2 cellular contexts compared by ENCODE assay signal in the genomic region with DNA sequence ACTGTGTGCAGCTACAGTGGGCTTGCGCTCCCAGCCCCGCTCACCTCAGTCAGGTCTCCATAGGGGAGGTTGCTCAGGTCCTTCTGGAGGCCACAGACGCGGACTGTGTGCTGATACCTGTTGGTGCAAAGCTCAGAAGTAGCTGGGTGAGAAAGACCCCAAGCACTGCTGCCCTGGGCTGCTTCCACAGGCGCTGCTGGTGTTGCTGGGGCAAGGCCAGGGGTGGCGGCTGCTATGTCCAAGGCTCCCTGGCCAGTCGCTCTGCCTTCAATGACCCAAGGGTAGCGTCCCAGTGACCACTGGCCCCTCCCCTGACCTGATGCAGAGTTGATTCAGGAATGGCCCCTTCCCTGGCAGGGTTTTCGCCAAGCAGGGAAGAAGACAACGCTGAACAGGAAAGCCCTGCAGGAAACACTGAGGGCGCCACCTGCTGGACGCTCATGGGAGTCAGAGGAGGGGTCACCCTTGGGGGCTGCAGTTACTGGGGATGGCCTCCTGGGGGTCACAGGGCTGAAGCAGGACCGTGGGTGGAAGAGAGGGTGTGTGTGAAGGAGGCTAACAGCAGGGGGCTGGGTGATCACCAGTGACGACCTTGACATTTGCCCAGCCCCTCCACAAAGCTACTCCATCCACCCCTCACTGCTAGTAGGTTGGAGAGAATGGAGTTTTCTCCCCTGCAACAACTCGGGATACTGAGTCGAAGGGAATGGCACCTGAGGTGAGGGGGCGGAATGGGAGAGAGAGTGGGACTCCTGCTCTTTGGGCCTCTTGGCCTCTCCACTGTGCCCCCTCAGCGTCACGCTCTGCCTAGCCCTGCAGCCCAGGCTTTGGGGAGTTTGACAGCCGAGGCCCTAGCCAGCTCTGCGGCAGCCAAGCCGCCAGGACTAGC.
TF ChIP-seq lines count a peak whose summit lies in the region.

No MANE protein-coding gene starts in this region.

TF ChIP-seq in K562, 482 proteins besides CTCF, POLR2A, EP300 and RAD21 (continued from another document and continues in another):
- TF ChIP-seq, protein P1, sequence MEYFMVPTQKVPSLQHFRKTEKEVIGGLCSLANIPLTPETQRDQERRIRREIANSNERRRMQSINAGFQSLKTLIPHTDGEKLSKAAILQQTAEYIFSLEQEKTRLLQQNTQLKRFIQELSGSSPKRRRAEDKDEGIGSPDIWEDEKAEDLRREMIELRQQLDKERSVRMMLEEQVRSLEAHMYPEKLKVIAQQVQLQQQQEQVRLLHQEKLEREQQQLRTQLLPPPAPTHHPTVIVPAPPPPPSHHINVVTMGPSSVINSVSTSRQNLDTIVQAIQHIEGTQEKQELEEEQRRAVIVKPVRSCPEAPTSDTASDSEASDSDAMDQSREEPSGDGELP (CRISPR knock-in tag; IDR thresholded peaks at IDR 0.05; ENCODE audit: borderline replicate concordance), result 0 out of 2 replicates have a peak, but pooled peaks have one; percentile 27
- TF ChIP-seq NCOA6 (IDR thresholded peaks at IDR 0.05) (no peak), JUND (IDR thresholded peaks at IDR 0.05; ENCODE audit: borderline replicate concordance, low read depth, low read length) (0 out of 2 replicates have a peak, but pooled peaks have one; percentile 4), JUND (tag; IDR thresholded peaks at IDR 0.05; ENCODE audit: borderline replicate concordance, low read depth, low read length) (no peak), CBX5 (IDR thresholded peaks at IDR 0.05; ENCODE audit: borderline replicate concordance, low read depth) (no peak), YBX1 (IDR thresholded peaks at IDR 0.05) (no peak), PCBP2 (IDR thresholded peaks at IDR 0.05; ENCODE audit: low read depth, low read length, poor library complexity, severe bottlenecking) (no peak), TRIM28 (IDR thresholded peaks at IDR 0.05) (no peak), SIX5 (IDR thresholded peaks at IDR 0.05; ENCODE audit: borderline replicate concordance in 1 of 2, insufficient read depth in 1 of 2, low read depth in 1 of 2, low read length in 2 of 2) (no peak), ARID1B (IDR thresholded peaks at IDR 0.05) (no peak), ZNF717 (CRISPR knock-in tag; IDR thresholded peaks at IDR 0.05) (no peak), XRCC5 (IDR thresholded peaks at IDR 0.05; ENCODE audit: low read depth, low read length) (peak; percentile 89; the same call in 1 of the 2 replicates), SAFB (IDR thresholded peaks at IDR 0.05; ENCODE audit: borderline replicate concordance, low read depth, low read length) (no peak), PHF8 (IDR thresholded peaks at IDR 0.05; ENCODE audit: borderline replicate concordance, low read length) (no peak)
- TF ChIP-seq, protein P2, sequence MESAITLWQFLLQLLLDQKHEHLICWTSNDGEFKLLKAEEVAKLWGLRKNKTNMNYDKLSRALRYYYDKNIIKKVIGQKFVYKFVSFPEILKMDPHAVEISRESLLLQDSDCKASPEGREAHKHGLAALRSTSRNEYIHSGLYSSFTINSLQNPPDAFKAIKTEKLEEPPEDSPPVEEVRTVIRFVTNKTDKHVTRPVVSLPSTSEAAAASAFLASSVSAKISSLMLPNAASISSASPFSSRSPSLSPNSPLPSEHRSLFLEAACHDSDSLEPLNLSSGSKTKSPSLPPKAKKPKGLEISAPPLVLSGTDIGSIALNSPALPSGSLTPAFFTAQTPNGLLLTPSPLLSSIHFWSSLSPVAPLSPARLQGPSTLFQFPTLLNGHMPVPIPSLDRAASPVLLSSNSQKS (CRISPR knock-in tag; IDR thresholded peaks at IDR 0.05), result no peak
- TF ChIP-seq, protein P3, sequence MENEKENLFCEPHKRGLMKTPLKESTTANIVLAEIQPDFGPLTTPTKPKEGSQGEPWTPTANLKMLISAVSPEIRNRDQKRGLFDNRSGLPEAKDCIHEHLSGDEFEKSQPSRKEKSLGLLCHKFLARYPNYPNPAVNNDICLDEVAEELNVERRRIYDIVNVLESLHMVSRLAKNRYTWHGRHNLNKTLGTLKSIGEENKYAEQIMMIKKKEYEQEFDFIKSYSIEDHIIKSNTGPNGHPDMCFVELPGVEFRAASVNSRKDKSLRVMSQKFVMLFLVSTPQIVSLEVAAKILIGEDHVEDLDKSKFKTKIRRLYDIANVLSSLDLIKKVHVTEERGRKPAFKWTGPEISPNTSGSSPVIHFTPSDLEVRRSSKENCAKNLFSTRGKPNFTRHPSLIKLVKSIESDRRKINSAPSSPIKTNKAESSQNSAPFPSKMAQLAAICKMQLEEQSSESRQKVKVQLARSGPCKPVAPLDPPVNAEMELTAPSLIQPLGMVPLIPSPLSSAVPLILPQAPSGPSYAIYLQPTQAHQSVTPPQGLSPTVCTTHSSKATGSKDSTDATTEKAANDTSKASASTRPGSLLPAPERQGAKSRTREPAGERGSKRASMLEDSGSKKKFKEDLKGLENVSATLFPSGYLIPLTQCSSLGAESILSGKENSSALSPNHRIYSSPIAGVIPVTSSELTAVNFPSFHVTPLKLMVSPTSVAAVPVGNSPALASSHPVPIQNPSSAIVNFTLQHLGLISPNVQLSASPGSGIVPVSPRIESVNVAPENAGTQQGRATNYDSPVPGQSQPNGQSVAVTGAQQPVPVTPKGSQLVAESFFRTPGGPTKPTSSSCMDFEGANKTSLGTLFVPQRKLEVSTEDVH (IDR thresholded peaks at IDR 0.05; ENCODE audit: low read depth, partially characterized antibody), result no peak
- TF ChIP-seq, protein P4, sequence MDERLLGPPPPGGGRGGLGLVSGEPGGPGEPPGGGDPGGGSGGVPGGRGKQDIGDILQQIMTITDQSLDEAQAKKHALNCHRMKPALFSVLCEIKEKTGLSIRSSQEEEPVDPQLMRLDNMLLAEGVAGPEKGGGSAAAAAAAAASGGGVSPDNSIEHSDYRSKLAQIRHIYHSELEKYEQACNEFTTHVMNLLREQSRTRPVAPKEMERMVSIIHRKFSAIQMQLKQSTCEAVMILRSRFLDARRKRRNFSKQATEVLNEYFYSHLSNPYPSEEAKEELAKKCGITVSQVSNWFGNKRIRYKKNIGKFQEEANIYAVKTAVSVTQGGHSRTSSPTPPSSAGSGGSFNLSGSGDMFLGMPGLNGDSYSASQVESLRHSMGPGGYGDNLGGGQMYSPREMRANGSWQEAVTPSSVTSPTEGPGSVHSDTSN (CRISPR knock-in tag; IDR thresholded peaks at IDR 0.05; ENCODE audit: low read depth), result no peak
- TF ChIP-seq, protein P4 (tag; conservative IDR thresholded peaks at IDR 0.05; ENCODE audit: low read depth), result no peak

TF ChIP-seq in HepG2, 621 proteins besides CTCF, POLR2A, EP300 and RAD21 (continued from another document and continues in another):
- TF ChIP-seq, protein P5, sequence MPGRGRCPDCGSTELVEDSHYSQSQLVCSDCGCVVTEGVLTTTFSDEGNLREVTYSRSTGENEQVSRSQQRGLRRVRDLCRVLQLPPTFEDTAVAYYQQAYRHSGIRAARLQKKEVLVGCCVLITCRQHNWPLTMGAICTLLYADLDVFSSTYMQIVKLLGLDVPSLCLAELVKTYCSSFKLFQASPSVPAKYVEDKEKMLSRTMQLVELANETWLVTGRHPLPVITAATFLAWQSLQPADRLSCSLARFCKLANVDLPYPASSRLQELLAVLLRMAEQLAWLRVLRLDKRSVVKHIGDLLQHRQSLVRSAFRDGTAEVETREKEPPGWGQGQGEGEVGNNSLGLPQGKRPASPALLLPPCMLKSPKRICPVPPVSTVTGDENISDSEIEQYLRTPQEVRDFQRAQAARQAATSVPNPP (CRISPR knock-in tag; IDR thresholded peaks at IDR 0.05), result no peak
- TF ChIP-seq, protein P6, sequence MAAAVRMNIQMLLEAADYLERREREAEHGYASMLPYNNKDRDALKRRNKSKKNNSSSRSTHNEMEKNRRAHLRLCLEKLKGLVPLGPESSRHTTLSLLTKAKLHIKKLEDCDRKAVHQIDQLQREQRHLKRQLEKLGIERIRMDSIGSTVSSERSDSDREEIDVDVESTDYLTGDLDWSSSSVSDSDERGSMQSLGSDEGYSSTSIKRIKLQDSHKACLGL (CRISPR knock-in tag; IDR thresholded peaks at IDR 0.05), result peak; percentile 31; the same call in 1 of the 2 replicates
- TF ChIP-seq KDM5A (IDR thresholded peaks at IDR 0.05; ENCODE audit: borderline replicate concordance, low read length) (no peak), ZNF441 (CRISPR knock-in tag; IDR thresholded peaks at IDR 0.05; ENCODE audit: borderline replicate concordance) (no peak), CEBPG (CRISPR knock-in tag; IDR thresholded peaks at IDR 0.05) (no peak), NAIF1 (CRISPR knock-in tag; IDR thresholded peaks at IDR 0.05; ENCODE audit: borderline replicate concordance) (no peak), ZNF878 (CRISPR knock-in tag; IDR thresholded peaks at IDR 0.05) (no peak), PHF21A (CRISPR knock-in tag; IDR thresholded peaks at IDR 0.05) (no peak), ZNF75D (CRISPR knock-in tag; IDR thresholded peaks at IDR 0.05; ENCODE audit: borderline replicate concordance) (no peak), KDM1A (CRISPR knock-in tag; IDR thresholded peaks at IDR 0.05) (no peak), ZNF772 (CRISPR knock-in tag; IDR thresholded peaks at IDR 0.05) (0 out of 2 replicates have a peak, but pooled peaks have one; percentile 34)
- TF ChIP-seq, protein P7, sequence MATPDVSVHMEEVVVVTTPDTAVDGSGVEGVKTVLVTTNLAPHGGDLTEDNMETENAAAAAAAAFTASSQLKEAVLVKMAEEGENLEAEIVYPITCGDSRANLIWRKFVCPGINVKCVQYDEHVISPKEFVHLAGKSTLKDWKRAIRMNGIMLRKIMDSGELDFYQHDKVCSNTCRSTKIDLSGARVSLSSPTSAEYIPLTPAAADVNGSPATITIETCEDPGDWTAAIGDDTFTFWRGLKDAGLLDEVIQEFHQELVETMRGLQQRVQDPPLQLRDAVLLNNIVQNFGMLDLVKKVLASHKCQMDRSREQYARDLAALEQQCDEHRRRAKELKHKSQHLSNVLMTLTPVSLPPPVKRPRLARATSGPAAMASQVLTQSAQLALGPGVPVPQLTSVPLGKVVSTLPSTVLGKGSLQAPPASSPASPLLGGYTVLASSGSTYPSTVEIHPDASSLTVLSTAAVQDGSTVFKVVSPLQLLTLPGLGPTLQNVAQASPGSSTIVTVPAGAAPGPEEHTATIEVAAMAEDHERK (CRISPR knock-in tag; IDR thresholded peaks at IDR 0.05; ENCODE audit: low read depth), result no peak
- TF ChIP-seq, protein P8, sequence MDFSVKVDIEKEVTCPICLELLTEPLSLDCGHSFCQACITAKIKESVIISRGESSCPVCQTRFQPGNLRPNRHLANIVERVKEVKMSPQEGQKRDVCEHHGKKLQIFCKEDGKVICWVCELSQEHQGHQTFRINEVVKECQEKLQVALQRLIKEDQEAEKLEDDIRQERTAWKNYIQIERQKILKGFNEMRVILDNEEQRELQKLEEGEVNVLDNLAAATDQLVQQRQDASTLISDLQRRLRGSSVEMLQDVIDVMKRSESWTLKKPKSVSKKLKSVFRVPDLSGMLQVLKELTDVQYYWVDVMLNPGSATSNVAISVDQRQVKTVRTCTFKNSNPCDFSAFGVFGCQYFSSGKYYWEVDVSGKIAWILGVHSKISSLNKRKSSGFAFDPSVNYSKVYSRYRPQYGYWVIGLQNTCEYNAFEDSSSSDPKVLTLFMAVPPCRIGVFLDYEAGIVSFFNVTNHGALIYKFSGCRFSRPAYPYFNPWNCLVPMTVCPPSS (IDR thresholded peaks at IDR 0.05), result no peak
- TF ChIP-seq, protein P9, sequence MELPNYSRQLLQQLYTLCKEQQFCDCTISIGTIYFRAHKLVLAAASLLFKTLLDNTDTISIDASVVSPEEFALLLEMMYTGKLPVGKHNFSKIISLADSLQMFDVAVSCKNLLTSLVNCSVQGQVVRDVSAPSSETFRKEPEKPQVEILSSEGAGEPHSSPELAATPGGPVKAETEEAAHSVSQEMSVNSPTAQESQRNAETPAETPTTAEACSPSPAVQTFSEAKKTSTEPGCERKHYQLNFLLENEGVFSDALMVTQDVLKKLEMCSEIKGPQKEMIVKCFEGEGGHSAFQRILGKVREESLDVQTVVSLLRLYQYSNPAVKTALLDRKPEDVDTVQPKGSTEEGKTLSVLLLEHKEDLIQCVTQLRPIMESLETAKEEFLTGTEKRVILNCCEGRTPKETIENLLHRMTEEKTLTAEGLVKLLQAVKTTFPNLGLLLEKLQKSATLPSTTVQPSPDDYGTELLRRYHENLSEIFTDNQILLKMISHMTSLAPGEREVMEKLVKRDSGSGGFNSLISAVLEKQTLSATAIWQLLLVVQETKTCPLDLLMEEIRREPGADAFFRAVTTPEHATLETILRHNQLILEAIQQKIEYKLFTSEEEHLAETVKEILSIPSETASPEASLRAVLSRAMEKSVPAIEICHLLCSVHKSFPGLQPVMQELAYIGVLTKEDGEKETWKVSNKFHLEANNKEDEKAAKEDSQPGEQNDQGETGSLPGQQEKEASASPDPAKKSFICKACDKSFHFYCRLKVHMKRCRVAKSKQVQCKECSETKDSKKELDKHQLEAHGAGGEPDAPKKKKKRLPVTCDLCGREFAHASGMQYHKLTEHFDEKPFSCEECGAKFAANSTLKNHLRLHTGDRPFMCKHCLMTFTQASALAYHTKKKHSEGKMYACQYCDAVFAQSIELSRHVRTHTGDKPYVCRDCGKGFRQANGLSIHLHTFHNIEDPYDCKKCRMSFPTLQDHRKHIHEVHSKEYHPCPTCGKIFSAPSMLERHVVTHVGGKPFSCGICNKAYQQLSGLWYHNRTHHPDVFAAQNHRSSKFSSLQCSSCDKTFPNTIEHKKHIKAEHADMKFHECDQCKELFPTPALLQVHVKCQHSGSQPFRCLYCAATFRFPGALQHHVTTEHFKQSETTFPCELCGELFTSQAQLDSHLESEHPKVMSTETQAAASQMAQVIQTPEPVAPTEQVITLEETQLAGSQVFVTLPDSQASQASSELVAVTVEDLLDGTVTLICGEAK (IDR thresholded peaks at IDR 0.05), result no peak
- TF ChIP-seq, protein P9 (CRISPR knock-in tag; IDR thresholded peaks at IDR 0.05), result no peak
